1 cellular context compared by ENCODE assay signal in the genomic region with DNA sequence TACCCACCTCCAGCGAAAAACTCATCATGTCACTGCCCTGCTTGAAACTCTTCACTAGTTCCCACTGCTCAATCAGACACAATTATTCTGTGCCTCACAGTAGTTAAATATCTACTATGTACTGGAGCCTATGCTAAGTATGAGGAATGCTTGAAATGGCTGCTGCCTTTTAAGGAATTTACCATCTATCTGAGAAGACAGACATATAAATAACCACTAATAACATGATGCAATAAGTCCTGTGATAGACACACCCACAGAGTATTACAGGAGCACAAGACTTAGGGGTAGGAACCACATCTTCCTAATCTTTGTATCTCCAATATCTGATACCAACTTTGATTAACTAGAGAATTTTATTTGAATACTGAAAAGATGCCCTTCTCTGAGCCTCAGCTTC.
TF ChIP-seq lines count a peak whose summit lies in the region.

No MANE protein-coding gene starts in this region.

TF ChIP-seq in K562, 482 proteins besides CTCF, POLR2A, EP300 and RAD21:
- TF ChIP-seq SOX6 (IDR thresholded peaks at IDR 0.05) (no peak), CEBPG (CRISPR knock-in tag; IDR thresholded peaks at IDR 0.05) (no peak), CEBPG (tag; conservative IDR thresholded peaks at IDR 0.05 in 1 of 2, IDR thresholded peaks at IDR 0.05 in 1 of 2) (0 out of 4 replicates have a peak, but pooled peaks of 1 of the 2 experiments have one; percentile 15), CREB5 (CRISPR knock-in tag; IDR thresholded peaks at IDR 0.05) (no peak), ATF3 (IDR thresholded peaks at IDR 0.05) (0 out of 2 replicates have a peak, but pooled peaks have one; percentile 12), ATF3 (CRISPR knock-in tag; conservative IDR thresholded peaks at IDR 0.05) (no peak)
